5 cellular contexts compared by ENCODE assay signal in the genomic region with DNA sequence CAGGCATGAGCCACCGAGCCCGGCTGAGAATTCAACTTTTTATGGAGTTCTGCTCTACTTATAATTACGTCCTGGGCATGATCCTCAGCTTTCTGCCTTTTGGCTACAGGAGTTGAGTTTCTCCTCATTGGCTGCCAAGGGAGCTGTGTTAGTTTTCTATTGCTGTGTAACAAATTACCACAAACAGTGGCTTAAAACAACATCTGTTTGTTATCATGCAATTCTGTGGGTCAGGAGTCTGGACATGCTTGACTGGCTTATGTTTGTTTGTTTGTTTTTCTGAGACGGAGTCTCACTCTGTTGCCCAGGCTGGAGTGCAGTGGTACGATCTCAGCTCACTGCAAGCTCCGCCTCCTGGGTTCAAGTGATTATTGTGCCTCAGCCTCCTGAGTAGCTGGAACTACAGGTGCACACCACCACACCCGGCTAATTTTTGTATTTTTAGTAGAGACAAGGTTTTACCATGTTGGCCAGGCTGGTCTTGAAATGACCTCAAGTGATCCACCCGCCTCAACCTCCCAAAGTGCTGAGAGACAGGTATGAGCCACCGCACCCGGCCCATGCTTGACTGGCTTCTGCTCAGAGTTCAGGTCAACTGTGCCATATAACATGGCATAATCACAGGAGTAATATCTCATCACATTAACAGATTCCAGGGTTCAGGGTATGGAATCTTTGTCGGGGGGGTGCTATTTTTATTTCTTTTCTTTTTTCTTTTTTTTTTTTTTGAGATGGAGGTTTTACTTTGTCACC. TPM values are rescaled to one million over a fixed set of nuclear protein-coding genes. Genes with fewer than 3 reads are reported as not detected.
"Had no signal": no experiment of that assay in that cellular context is flagged by ENCODE, and none has a peak within 500 bp of the region (broad histone marks: within the 10 kb centered on the region; RNA-seq: fewer than 3 reads in every experiment).

No MANE protein-coding gene starts in this region.

RNA-seq across cellular contexts. Expression of a gene that starts 48.9 kb away (rescaled TPM):
- total RNA-seq: left colon; natural killer cell treated with Interleukin-12 subunit alpha and Interleukin-12 subunit beta and Interleukin-15 and Interleukin-18, amount 100 ng/mL, for 72 hours; sigmoid colon; subcutaneous adipose tissue had no signal
- polyA plus RNA-seq: neural cell had no signal
